ENCODE assay signal across 36 cellular contexts in genomic region chr1:2998503-2999100, GRCh38. TPM values are rescaled to one million over a fixed set of nuclear protein-coding genes. Genes with fewer than 3 reads are reported as not detected.
"Had no signal": no experiment of that assay in that cellular context is flagged by ENCODE, and none has a peak within 500 bp of the region (broad histone marks: within the 10 kb centered on the region; RNA-seq: fewer than 3 reads in every experiment).

No MANE protein-coding gene starts in this region.

- H3K27me3 ChIP-seq: brain microvascular endothelial cell, foreskin keratinocyte had no signal

- H3K9me3 Mint-ChIP-seq: activated T-helper 17 cell treated with anti-CD3 and anti-CD28 coated beads, Interleukin-2, amount 50 U/mL, for 72 hours had no signal

- H3K27ac ChIP-seq: brain microvascular endothelial cell, esophagus muscularis mucosa, foreskin keratinocyte, heart left ventricle, lower lobe of right lung, prostate gland, transverse colon, WERI-Rb-1 had no signal

- FAIRE-seq: astrocyte, TTC549 had no signal

- H3K9me3 ChIP-seq: prostate gland had no signal

- DNase-seq: activated CD4-positive, alpha-beta memory T cell treated with anti-CD3 and anti-CD28 coated beads for 36 hours; activated CD4-positive, alpha-beta T cell treated with anti-CD3 and anti-CD28 coated beads, Interleukin-2, amount 10 ng/mL, durations not matched to agents 24 days and 14 days; activated CD4-positive, CD25-positive, alpha-beta regulatory T cell treated with anti-CD3 and anti-CD28 coated beads, Interleukin-2, amount 50 U/mL, for 72 hours; activated CD8-positive, alpha-beta memory T cell treated with anti-CD3 and anti-CD28 coated beads, Interleukin-2, amount 50 U/mL, for 4 hours; activated gamma-delta T cell treated with Interleukin-2 at 50 U/mL for 16 hours; activated naive CD8-positive, alpha-beta T cell treated with anti-CD3 and anti-CD28 coated beads, Interleukin-2, amount 10 ng/mL, durations not matched to agents 7 days and 5 days; activated T-cell treated with anti-CD3 and anti-CD28 coated beads, Interleukin-2, amount 50 U/mL, for 4 hours; brain microvascular endothelial cell; caudate nucleus; foreskin keratinocyte; lower lobe of right lung; mesenchymal stem cell; retina; stimulated activated CD4-positive, alpha-beta T cell treated with anti-CD3 and anti-CD28 coated beads, Interleukin-2, amount 100 ng/mL, for 48 hours; stimulated activated naive CD4-positive, alpha-beta T cell treated with Interleukin-2 at 50 U/mL for 16 hours; SW 1271; T-helper 9 cell; transverse colon; WERI-Rb-1 had no signal

- H3K4me3 Mint-ChIP-seq: activated CD4-positive, alpha-beta memory T cell treated with anti-CD3 and anti-CD28 coated beads for 36 hours; activated CD4-positive, alpha-beta T cell treated with anti-CD3 and anti-CD28 coated beads, Interleukin-2, amount 10 ng/mL, durations not matched to agents 24 days and 14 days; activated naive CD8-positive, alpha-beta T cell treated with anti-CD3 and anti-CD28 coated beads, Interleukin-2, amount 10 ng/mL, durations not matched to agents 7 days and 5 days; activated T-cell treated with anti-CD3 and anti-CD28 coated beads, Interleukin-2, amount 50 U/mL, for 4 hours; activated T-helper 17 cell treated with anti-CD3 and anti-CD28 coated beads, Interleukin-2, amount 50 U/mL, for 72 hours; dendritic cell treated with granulocyte-macrophage colony-stimulating factor and Interleukin-4, amounts not matched to agents 40 ng/mL and 50 ng/mL, for 4 days; nephron; T-helper 1 cell treated with Interleukin-12 subunit alpha and Interleukin-12 subunit beta and Interleukin-4 antibody, amounts not matched to agents 30 μg/mL and 1 μg/mL, for 36 hours had no signal

- H3K27ac Mint-ChIP-seq: activated CD4-positive, alpha-beta memory T cell treated with anti-CD3 and anti-CD28 coated beads for 36 hours; activated CD4-positive, alpha-beta T cell treated with anti-CD3 and anti-CD28 coated beads, Interleukin-2, amount 10 ng/mL, durations not matched to agents 24 days and 14 days; activated naive CD8-positive, alpha-beta T cell treated with anti-CD3 and anti-CD28 coated beads, Interleukin-2, amount 10 ng/mL, durations not matched to agents 7 days and 5 days; activated T-helper 17 cell treated with anti-CD3 and anti-CD28 coated beads, Interleukin-2, amount 50 U/mL, for 72 hours; dendritic cell treated with granulocyte-macrophage colony-stimulating factor and Interleukin-4, amounts not matched to agents 40 ng/mL and 50 ng/mL, for 4 days; nephron; T-helper 1 cell treated with Interleukin-12 subunit alpha and Interleukin-12 subunit beta and Interleukin-4 antibody, amounts not matched to agents 30 μg/mL and 1 μg/mL, for 36 hours had no signal

- H3K4me1 Mint-ChIP-seq: activated CD4-positive, alpha-beta T cell treated with anti-CD3 and anti-CD28 coated beads, Interleukin-2, amount 10 ng/mL, durations not matched to agents 24 days and 14 days; activated naive CD8-positive, alpha-beta T cell treated with anti-CD3 and anti-CD28 coated beads, Interleukin-2, amount 10 ng/mL, durations not matched to agents 7 days and 5 days; activated T-helper 17 cell treated with anti-CD3 and anti-CD28 coated beads, Interleukin-2, amount 50 U/mL, for 72 hours; nephron had no signal

- H3K4me3 ChIP-seq: esophagus muscularis mucosa, heart left ventricle, lower lobe of right lung, prostate gland, transverse colon had no signal

- H3K36me3 ChIP-seq: brain microvascular endothelial cell, esophagus muscularis mucosa, heart left ventricle, lower lobe of right lung, prostate gland, transverse colon, WERI-Rb-1 had no signal

- H3K4me1 ChIP-seq: esophagus muscularis mucosa, foreskin keratinocyte, heart left ventricle, lower lobe of right lung, prostate gland, transverse colon had no signal

- H3K36me3 Mint-ChIP-seq: activated CD4-positive, alpha-beta memory T cell treated with anti-CD3 and anti-CD28 coated beads for 36 hours; activated naive CD8-positive, alpha-beta T cell treated with anti-CD3 and anti-CD28 coated beads, Interleukin-2, amount 10 ng/mL, durations not matched to agents 7 days and 5 days had no signal

- ATAC-seq: activated T-cell treated with anti-CD3 and anti-CD28 coated beads, Interleukin-2, amount 50 U/mL, for 4 hours; activated T-helper 17 cell treated with anti-CD3 and anti-CD28 coated beads, Interleukin-2, amount 50 U/mL, for 72 hours; foreskin keratinocyte; heart left ventricle; left lobe of liver; lower lobe of right lung had no signal

RNA-seq across cellular contexts. Expression of gene ACTRT2, which starts 22.7 kb away (rescaled TPM):
- total RNA-seq: activated CD4-positive, alpha-beta memory T cell treated with anti-CD3 and anti-CD28 coated beads for 36 hours; activated CD4-positive, alpha-beta T cell treated with anti-CD3 and anti-CD28 coated beads, Interleukin-2, amount 10 ng/mL, durations not matched to agents 24 days and 14 days; activated CD8-positive, alpha-beta memory T cell treated with anti-CD3 and anti-CD28 coated beads for 36 hours; activated naive CD8-positive, alpha-beta T cell treated with anti-CD3 and anti-CD28 coated beads, Interleukin-2, amount 10 ng/mL, durations not matched to agents 7 days and 5 days; activated T-cell treated with anti-CD3 and anti-CD28 coated beads, Interleukin-2, amount 50 U/mL, for 4 hours; activated T-helper 17 cell treated with anti-CD3 and anti-CD28 coated beads, Interleukin-2, amount 50 U/mL, for 72 hours; astrocyte; chondrocyte; esophagus muscularis mucosa; foreskin keratinocyte; heart left ventricle; kidney epithelial cell; left lobe of liver; lower lobe of right lung; mononuclear cell; osteocyte; temporal lobe; transverse colon; urinary bladder had no signal
- polyA plus RNA-seq: foreskin keratinocyte, heart left ventricle, urinary bladder had no signal
